In genomic region chr1:39047374-39048229, GRCh38 we compare ENCODE assay signal across 8 cellular contexts. TPM values are rescaled to one million over a fixed set of nuclear protein-coding genes. Genes with fewer than 3 reads are reported as not detected.
A peak's percentile ranks its signal among the peaks of the same experiment; 100 is the strongest.
DNase-seq lines count a peak whose midpoint lies in the region; ATAC-seq and TF ChIP-seq lines count a peak whose summit lies in the region.

No MANE protein-coding gene starts in this region.

- no peaks in the 10 kb centered on the region for H3K36me3 ChIP-seq in OCI-LY7 (ENCODE audit: insufficient read depth, low read length)

- TF ChIP-seq CTCF in OCI-LY7 (conservative IDR thresholded peaks at IDR 0.05; ENCODE audit: low read length) = no peak

- H3K9me3 ChIP-seq in OCI-LY7 (ENCODE audit: low read length) = no peaks in the 10 kb centered on the region

- intact Hi-C loops in OCI-LY7 (cut with micrococcal nuclease; ENCODE audit: unreplicated experiment) = no loop called here

- H3K4me3 ChIP-seq in OCI-LY7 (ENCODE audit: low read depth, low read length, poor library complexity, severe bottlenecking) = no peak overlapping the region

- no peaks in the 10 kb centered on the region for H3K79me2 ChIP-seq in OCI-LY7 (ENCODE audit: insufficient read depth, low read depth, low read length)

- no peak overlapping the region for H3K4me2 ChIP-seq in OCI-LY7 (ENCODE audit: low read length)

- CTCF ChIA-PET in OCI-LY7 (lab: Charles Lee; ENCODE audit: unreplicated experiment) = no interaction called here

- BruUV-seq in OCI-LY7 (replicated peaks; lab: Mats Ljungman, UMichigan) = no TSS peak

- no peak overlapping the region for H3K27ac ChIP-seq in OCI-LY7 (ENCODE audit: low read depth, low read length, poor library complexity, severe bottlenecking)

- no peaks in the 10 kb centered on the region for H3K9me2 ChIP-seq in OCI-LY7 (ENCODE audit: insufficient read depth, low read length)

- H2AFZ ChIP-seq in OCI-LY7 (ENCODE audit: low read length) = no peak overlapping the region

- peaks cover 9% of the 10 kb centered on the region for H3K4me1 ChIP-seq in OCI-LY7 (ENCODE audit: insufficient read depth, low read length, poor library complexity, severe bottlenecking)

- POLR2A ChIA-PET in OCI-LY7 (lab: Charles Lee) = no interaction called here

- H4K20me1 ChIP-seq in OCI-LY7 (ENCODE audit: insufficient read depth, low read length) = no peaks in the 10 kb centered on the region

- DNase-seq in ELF-1 (ENCODE audit: low read depth, low spot score) (peak; percentile 83), OCI-LY7 (ENCODE audit: low spot score) (peak; percentile 37), fibroblast of peridontal ligament (ENCODE audit: extremely low read depth) (peak; percentile 93), renal cortical epithelial cell (ENCODE audit: low read depth) (peak; percentile 94), ureter (ENCODE audit: low spot score) (no peak), globus pallidus (ENCODE audit: low spot score) (no peak), cerebellar cortex (ENCODE audit: low spot score) (no peak)

- ATAC-seq in HG03378 (IDR thresholded peaks at IDR 0.05; ENCODE audit: unreplicated experiment) = no peak

RNA-seq across cellular contexts. Expression of gene NDUFS5, which starts 21.5 kb away (rescaled TPM):
- total RNA-seq in OCI-LY7 (2014; rRNA removed; shearing (Covaris generic)) = 255 and 373 TPM in 2 replicates
- total RNA-seq in OCI-LY7 (2022) = 135 and 161 TPM in 2 replicates
- 510 and 879 TPM in 2 replicates for total RNA-seq in renal cortical epithelial cell
- 160 TPM for total RNA-seq in ureter

RNA-seq across cellular contexts. Expression of gene AKIRIN1, which starts 56.5 kb away (rescaled TPM):
- 35.0 and 40.0 TPM in 2 replicates for total RNA-seq in OCI-LY7 (2014; rRNA removed; shearing (Covaris generic))
- total RNA-seq in OCI-LY7 (2022) = 47.0 and 50.4 TPM in 2 replicates
- 67.9 and 68.2 TPM in 2 replicates for total RNA-seq in renal cortical epithelial cell
- total RNA-seq in ureter = 49.6 TPM

Comparison
In these comparisons a context has a peak if more than half of its experiments do, and no peak if none do; other contexts are left out.
1. DNase-seq: peak in ELF-1 (single experiment), OCI-LY7 (single experiment), fibroblast of peridontal ligament (single experiment) and renal cortical epithelial cell (single experiment); none in ureter (single experiment), globus pallidus (single experiment) and cerebellar cortex (single experiment).